ENCODE assay signal across 1 cellular context in genomic region chr22:19776433-19777031, GRCh38.
A peak's percentile ranks its signal among the peaks of the same experiment; 100 is the strongest.
TF ChIP-seq lines count a peak whose summit lies in the region.

No MANE protein-coding gene starts in this region.

TF ChIP-seq in K562, 482 proteins besides CTCF, POLR2A, EP300 and RAD21 (continued from another document and continues in another):
- no peak for TF ChIP-seq ZBTB49 (CRISPR knock-in tag; IDR thresholded peaks at IDR 0.05; ENCODE audit: borderline replicate concordance)
- TF ChIP-seq SRSF7 (optimal IDR thresholded peaks at IDR 0.05; ENCODE audit: low read depth, low read length) = no peak
- no peak for TF ChIP-seq ZNF197 (CRISPR knock-in tag; IDR thresholded peaks at IDR 0.05; ENCODE audit: low read depth)
- TF ChIP-seq POLR2B (IDR thresholded peaks at IDR 0.05; ENCODE audit: low read depth, partially characterized antibody) = no peak
- no peak for TF ChIP-seq ZFPM2 (CRISPR knock-in tag; IDR thresholded peaks at IDR 0.05)
- TF ChIP-seq ESRRA (IDR thresholded peaks at IDR 0.05; ENCODE audit: borderline replicate concordance, low read depth) = no peak
- no peak for TF ChIP-seq NR3C1 (CRISPR knock-in tag; IDR thresholded peaks at IDR 0.05)
- 0 out of 2 replicates have a peak, but pooled peaks have one; percentile 17 for TF ChIP-seq ZNF384 (IDR thresholded peaks at IDR 0.05; ENCODE audit: low read depth, low read length)
- TF ChIP-seq THRAP3 (IDR thresholded peaks at IDR 0.05; ENCODE audit: borderline replicate concordance) = no peak
- no peak for TF ChIP-seq ZNF253 (CRISPR knock-in tag; conservative IDR thresholded peaks at IDR 0.05)
- TF ChIP-seq SRSF9 (IDR thresholded peaks at IDR 0.05; ENCODE audit: borderline replicate concordance, low read depth, low read length) = no peak
- no peak; the same call in 1 of the 2 replicates for TF ChIP-seq DIDO1 (tag; IDR thresholded peaks at IDR 0.05; ENCODE audit: low read depth)
- TF ChIP-seq PHTF2 (CRISPR knock-in tag; IDR thresholded peaks at IDR 0.05) = no peak
- no peak for TF ChIP-seq GTF2A2 (tag; IDR thresholded peaks at IDR 0.05)
- peak; percentile 75; the same call in 1 of the 2 replicates for TF ChIP-seq IFI16 (CRISPR knock-in tag; IDR thresholded peaks at IDR 0.05)
- TF ChIP-seq ZNF507 (tag; conservative IDR thresholded peaks at IDR 0.05) = no peak
- no peak for TF ChIP-seq CCNT2 (IDR thresholded peaks at IDR 0.05; ENCODE audit: borderline replicate concordance, extremely low read depth, insufficient read length, low read depth, low read length)
- no peak for TF ChIP-seq ZBED1 (IDR thresholded peaks at IDR 0.05)
- TF ChIP-seq GATA2 (CRISPR knock-in tag; IDR thresholded peaks at IDR 0.05) = no peak
- peak; percentile 73; the same call in 1 of the 2 replicates for TF ChIP-seq ZNF583 (CRISPR knock-in tag; IDR thresholded peaks at IDR 0.05)
- no peak for TF ChIP-seq ZNF24 (IDR thresholded peaks at IDR 0.05)
- no peak for TF ChIP-seq EWSR1 (IDR thresholded peaks at IDR 0.05; ENCODE audit: borderline replicate concordance, low read depth, partially characterized antibody)
- TF ChIP-seq, protein P1, sequence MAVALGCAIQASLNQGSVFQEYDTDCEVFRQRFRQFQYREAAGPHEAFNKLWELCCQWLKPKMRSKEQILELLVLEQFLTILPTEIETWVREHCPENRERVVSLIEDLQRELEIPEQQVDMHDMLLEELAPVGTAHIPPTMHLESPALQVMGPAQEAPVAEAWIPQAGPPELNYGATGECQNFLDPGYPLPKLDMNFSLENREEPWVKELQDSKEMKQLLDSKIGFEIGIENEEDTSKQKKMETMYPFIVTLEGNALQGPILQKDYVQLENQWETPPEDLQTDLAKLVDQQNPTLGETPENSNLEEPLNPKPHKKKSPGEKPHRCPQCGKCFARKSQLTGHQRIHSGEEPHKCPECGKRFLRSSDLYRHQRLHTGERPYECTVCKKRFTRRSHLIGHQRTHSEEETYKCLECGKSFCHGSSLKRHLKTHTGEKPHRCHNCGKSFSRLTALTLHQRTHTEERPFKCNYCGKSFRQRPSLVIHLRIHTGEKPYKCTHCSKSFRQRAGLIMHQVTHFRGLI (CRISPR knock-in tag; IDR thresholded peaks at IDR 0.05) = no peak
- TF ChIP-seq, protein P2, sequence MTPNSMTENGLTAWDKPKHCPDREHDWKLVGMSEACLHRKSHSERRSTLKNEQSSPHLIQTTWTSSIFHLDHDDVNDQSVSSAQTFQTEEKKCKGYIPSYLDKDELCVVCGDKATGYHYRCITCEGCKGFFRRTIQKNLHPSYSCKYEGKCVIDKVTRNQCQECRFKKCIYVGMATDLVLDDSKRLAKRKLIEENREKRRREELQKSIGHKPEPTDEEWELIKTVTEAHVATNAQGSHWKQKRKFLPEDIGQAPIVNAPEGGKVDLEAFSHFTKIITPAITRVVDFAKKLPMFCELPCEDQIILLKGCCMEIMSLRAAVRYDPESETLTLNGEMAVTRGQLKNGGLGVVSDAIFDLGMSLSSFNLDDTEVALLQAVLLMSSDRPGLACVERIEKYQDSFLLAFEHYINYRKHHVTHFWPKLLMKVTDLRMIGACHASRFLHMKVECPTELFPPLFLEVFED (CRISPR knock-in tag; conservative IDR thresholded peaks at IDR 0.05) = no peak
- TF ChIP-seq MEF2D (tag; conservative IDR thresholded peaks at IDR 0.05; ENCODE audit: low read depth) = 0 out of 2 replicates have a peak, but pooled peaks have one; percentile 25
- TF ChIP-seq, protein P3, sequence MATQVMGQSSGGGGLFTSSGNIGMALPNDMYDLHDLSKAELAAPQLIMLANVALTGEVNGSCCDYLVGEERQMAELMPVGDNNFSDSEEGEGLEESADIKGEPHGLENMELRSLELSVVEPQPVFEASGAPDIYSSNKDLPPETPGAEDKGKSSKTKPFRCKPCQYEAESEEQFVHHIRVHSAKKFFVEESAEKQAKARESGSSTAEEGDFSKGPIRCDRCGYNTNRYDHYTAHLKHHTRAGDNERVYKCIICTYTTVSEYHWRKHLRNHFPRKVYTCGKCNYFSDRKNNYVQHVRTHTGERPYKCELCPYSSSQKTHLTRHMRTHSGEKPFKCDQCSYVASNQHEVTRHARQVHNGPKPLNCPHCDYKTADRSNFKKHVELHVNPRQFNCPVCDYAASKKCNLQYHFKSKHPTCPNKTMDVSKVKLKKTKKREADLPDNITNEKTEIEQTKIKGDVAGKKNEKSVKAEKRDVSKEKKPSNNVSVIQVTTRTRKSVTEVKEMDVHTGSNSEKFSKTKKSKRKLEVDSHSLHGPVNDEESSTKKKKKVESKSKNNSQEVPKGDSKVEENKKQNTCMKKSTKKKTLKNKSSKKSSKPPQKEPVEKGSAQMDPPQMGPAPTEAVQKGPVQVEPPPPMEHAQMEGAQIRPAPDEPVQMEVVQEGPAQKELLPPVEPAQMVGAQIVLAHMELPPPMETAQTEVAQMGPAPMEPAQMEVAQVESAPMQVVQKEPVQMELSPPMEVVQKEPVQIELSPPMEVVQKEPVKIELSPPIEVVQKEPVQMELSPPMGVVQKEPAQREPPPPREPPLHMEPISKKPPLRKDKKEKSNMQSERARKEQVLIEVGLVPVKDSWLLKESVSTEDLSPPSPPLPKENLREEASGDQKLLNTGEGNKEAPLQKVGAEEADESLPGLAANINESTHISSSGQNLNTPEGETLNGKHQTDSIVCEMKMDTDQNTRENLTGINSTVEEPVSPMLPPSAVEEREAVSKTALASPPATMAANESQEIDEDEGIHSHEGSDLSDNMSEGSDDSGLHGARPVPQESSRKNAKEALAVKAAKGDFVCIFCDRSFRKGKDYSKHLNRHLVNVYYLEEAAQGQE (CRISPR knock-in tag; IDR thresholded peaks at IDR 0.05; ENCODE audit: low read depth) = 0 out of 2 replicates have a peak, but pooled peaks have one; percentile 53
- TF ChIP-seq, protein P4, sequence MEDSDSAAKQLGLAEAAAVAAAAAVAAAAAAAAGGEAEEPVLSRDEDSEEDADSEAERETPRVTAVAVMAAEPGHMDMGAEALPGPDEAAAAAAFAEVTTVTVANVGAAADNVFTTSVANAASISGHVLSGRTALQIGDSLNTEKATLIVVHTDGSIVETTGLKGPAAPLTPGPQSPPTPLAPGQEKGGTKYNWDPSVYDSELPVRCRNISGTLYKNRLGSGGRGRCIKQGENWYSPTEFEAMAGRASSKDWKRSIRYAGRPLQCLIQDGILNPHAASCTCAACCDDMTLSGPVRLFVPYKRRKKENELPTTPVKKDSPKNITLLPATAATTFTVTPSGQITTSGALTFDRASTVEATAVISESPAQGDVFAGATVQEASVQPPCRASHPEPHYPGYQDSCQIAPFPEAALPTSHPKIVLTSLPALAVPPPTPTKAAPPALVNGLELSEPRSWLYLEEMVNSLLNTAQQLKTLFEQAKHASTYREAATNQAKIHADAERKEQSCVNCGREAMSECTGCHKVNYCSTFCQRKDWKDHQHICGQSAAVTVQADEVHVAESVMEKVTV (CRISPR knock-in tag; IDR thresholded peaks at IDR 0.05) = no peak
- TF ChIP-seq SP2 (IDR thresholded peaks at IDR 0.05; ENCODE audit: extremely low read depth, low read depth, low read length, poor library complexity, severe bottlenecking) = no peak
- TF ChIP-seq TAF7 (tag; IDR thresholded peaks at IDR 0.05) = no peak
- TF ChIP-seq, protein P5, sequence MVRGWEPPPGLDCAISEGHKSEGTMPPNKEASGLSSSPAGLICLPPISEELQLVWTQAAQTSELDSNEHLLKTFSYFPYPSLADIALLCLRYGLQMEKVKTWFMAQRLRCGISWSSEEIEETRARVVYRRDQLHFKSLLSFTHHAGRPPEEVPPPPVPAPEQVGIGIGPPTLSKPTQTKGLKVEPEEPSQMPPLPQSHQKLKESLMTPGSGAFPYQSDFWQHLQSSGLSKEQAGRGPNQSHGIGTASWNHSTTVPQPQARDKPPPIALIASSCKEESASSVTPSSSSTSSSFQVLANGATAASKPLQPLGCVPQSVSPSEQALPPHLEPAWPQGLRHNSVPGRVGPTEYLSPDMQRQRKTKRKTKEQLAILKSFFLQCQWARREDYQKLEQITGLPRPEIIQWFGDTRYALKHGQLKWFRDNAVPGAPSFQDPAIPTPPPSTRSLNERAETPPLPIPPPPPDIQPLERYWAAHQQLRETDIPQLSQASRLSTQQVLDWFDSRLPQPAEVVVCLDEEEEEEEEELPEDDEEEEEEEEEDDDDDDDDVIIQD (CRISPR knock-in tag; IDR thresholded peaks at IDR 0.05) = peak; percentile 70; the same call in 1 of the 2 replicates
- no peak for TF ChIP-seq DLX4 (CRISPR knock-in tag; IDR thresholded peaks at IDR 0.05)
- TF ChIP-seq, protein P6, sequence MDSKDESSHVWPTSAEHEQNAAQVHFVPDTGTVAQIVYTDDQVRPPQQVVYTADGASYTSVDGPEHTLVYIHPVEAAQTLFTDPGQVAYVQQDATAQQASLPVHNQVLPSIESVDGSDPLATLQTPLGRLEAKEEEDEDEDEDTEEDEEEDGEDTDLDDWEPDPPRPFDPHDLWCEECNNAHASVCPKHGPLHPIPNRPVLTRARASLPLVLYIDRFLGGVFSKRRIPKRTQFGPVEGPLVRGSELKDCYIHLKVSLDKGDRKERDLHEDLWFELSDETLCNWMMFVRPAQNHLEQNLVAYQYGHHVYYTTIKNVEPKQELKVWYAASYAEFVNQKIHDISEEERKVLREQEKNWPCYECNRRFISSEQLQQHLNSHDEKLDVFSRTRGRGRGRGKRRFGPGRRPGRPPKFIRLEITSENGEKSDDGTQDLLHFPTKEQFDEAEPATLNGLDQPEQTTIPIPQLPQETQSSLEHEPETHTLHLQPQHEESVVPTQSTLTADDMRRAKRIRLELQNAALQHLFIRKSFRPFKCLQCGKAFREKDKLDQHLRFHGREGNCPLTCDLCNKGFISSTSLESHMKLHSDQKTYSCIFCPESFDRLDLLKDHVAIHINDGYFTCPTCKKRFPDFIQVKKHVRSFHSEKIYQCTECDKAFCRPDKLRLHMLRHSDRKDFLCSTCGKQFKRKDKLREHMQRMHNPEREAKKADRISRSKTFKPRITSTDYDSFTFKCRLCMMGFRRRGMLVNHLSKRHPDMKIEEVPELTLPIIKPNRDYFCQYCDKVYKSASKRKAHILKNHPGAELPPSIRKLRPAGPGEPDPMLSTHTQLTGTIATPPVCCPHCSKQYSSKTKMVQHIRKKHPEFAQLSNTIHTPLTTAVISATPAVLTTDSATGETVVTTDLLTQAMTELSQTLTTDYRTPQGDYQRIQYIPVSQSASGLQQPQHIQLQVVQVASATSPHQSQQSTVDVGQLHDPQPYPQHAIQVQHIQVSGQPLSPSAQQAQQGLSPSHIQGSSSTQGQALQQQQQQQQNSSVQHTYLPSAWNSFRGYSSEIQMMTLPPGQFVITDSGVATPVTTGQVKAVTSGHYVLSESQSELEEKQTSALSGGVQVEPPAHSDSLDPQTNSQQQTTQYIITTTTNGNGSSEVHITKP (IDR thresholded peaks at IDR 0.05; ENCODE audit: partially characterized antibody) = no peak
- no peak for TF ChIP-seq DMBX1 (CRISPR knock-in tag; IDR thresholded peaks at IDR 0.05; ENCODE audit: borderline replicate concordance)
- TF ChIP-seq ZBTB7A (IDR thresholded peaks at IDR 0.05; ENCODE audit: borderline replicate concordance, control insufficient read depth, low read depth, low read length) = 0 out of 2 replicates have a peak, but pooled peaks have one; percentile 6
- TF ChIP-seq, protein P7, sequence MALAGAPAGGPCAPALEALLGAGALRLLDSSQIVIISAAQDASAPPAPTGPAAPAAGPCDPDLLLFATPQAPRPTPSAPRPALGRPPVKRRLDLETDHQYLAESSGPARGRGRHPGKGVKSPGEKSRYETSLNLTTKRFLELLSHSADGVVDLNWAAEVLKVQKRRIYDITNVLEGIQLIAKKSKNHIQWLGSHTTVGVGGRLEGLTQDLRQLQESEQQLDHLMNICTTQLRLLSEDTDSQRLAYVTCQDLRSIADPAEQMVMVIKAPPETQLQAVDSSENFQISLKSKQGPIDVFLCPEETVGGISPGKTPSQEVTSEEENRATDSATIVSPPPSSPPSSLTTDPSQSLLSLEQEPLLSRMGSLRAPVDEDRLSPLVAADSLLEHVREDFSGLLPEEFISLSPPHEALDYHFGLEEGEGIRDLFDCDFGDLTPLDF (CRISPR knock-in tag; IDR thresholded peaks at IDR 0.05) = 0 out of 2 replicates have a peak, but pooled peaks have one; percentile 36
- no peak for TF ChIP-seq CSDE1 (IDR thresholded peaks at IDR 0.05)
- no peak for TF ChIP-seq ZBTB34 (CRISPR knock-in tag; IDR thresholded peaks at IDR 0.05)
- TF ChIP-seq HOXB6 (CRISPR knock-in tag; IDR thresholded peaks at IDR 0.05; ENCODE audit: borderline replicate concordance) = no peak
- TF ChIP-seq, protein P8, sequence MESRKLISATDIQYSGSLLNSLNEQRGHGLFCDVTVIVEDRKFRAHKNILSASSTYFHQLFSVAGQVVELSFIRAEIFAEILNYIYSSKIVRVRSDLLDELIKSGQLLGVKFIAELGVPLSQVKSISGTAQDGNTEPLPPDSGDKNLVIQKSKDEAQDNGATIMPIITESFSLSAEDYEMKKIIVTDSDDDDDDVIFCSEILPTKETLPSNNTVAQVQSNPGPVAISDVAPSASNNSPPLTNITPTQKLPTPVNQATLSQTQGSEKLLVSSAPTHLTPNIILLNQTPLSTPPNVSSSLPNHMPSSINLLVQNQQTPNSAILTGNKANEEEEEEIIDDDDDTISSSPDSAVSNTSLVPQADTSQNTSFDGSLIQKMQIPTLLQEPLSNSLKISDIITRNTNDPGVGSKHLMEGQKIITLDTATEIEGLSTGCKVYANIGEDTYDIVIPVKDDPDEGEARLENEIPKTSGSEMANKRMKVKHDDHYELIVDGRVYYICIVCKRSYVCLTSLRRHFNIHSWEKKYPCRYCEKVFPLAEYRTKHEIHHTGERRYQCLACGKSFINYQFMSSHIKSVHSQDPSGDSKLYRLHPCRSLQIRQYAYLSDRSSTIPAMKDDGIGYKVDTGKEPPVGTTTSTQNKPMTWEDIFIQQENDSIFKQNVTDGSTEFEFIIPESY (CRISPR knock-in tag; IDR thresholded peaks at IDR 0.05) = no peak
